ENCODE assay signal across 8 cellular contexts in the genomic region with DNA sequence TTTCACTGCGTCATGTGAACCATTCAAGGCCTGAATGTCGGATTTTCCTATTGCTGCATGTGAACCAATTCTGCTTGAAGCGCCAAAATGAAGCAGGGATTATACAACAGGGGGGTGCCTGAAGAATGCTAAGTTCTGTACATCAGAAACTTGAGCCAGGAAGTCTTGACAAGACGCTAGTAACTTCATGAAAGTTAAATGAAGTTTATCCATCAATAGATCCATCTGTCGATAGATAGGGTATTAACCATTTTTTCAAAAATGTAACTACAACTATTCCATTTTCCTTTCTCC. TPM values are rescaled to one million over a fixed set of nuclear protein-coding genes. Genes with fewer than 3 reads are reported as not detected.
DNase-seq lines count a peak whose midpoint lies in the region; ATAC-seq, FAIRE-seq and TF ChIP-seq lines count a peak whose summit lies in the region.

No MANE protein-coding gene starts in this region.

- no peak for TF ChIP-seq EP300 in K562 (IDR thresholded peaks at IDR 0.05; ENCODE audit: low read length)

- H2AFZ ChIP-seq in K562 (ENCODE audit: low read depth, low read length): peak overlapping the region; percentile 88

- H3K36me3 ChIP-seq in K562 (ENCODE audit: control insufficient read depth, insufficient read depth, low read length) (peaks cover 22% of the 10 kb centered on the region), right lobe of liver (peaks cover 0 to 15% (median 2%) of the 10 kb centered on the region in 4 donors)

- no peaks in the 10 kb centered on the region for H3K9me3 ChIP-seq in K562 (replicated peaks; ENCODE audit: control insufficient read depth, insufficient read depth, low read depth, low read length)
- no peaks in the 10 kb centered on the region for H3K9me3 ChIP-seq in right lobe of liver

- no peak for FAIRE-seq in K562 (lab: Jason Lieb, UNC)

- H3K4me1 Mint-ChIP-seq in activated T-cell treated with anti-CD3 and anti-CD28 coated beads, Interleukin-2, amount 50 U/mL, for 72 hours (ENCODE audit: low read depth): peaks cover 24% of the 10 kb centered on the region
- H3K4me1 Mint-ChIP-seq in type B pancreatic cell (ENCODE audit: unreplicated experiment): peaks cover 14% of the 10 kb centered on the region

- H3K4me3 Mint-ChIP-seq in activated T-cell treated with anti-CD3 and anti-CD28 coated beads, Interleukin-2, amount 50 U/mL, for 72 hours: peak overlapping the region; percentile 89 to 93
- H3K4me3 Mint-ChIP-seq in type B pancreatic cell: peak overlapping the region; percentile 88

- DNase-seq in activated T-cell treated with anti-CD3 and anti-CD28 coated beads, Interleukin-2, amount 50 U/mL, for 72 hours: no peak
- no peak for DNase-seq in activated T-cell treated with anti-CD3 and anti-CD28 coated beads for 4 hours
- no peak for DNase-seq in K562 (ENCODE audit: extremely low read depth in 1 of 4, low spot score in 3 of 4)
- no peak for DNase-seq in right lobe of liver
- DNase-seq in type B pancreatic cell (ENCODE audit: extremely low spot score, unreplicated experiment): no peak
- DNase-seq in GM10248 (ENCODE audit: extremely low spot score): no peak

- POLR2A ChIA-PET in K562 (lab: Yijun Ruan, JAX) (no interaction called here), GM10248 (lab: Yijun Ruan, JAX) (no interaction called here)

- TF ChIP-seq POLR2A in K562 (conservative IDR thresholded peaks at IDR 0.05) (no peak), right lobe of liver (IDR thresholded peaks at IDR 0.05) (no peak)

- H3K4me1 ChIP-seq in K562 (replicated peaks in 1 of 2; ENCODE audit: control insufficient read depth in 2 of 2, insufficient read depth in 2 of 2, low read length in 2 of 2): peaks cover 5 to 7% of the 10 kb centered on the region in 2 experiments; a peak in 3 of 5 replicates
- peaks cover 0 to 23% (median 0%) of the 10 kb centered on the region in 4 donors for H3K4me1 ChIP-seq in right lobe of liver

- H3K4me2 ChIP-seq in K562 (ENCODE audit: insufficient read depth, low read length): peak overlapping the region; percentile 89

- H3K27me3 Mint-ChIP-seq in activated T-cell treated with anti-CD3 and anti-CD28 coated beads, Interleukin-2, amount 50 U/mL, for 72 hours (ENCODE audit: low read depth): no peaks in the 10 kb centered on the region
- no peaks in the 10 kb centered on the region for H3K27me3 Mint-ChIP-seq in type B pancreatic cell

- peaks cover 10% of the 10 kb centered on the region; the same call in 1 of the 2 replicates for H4K20me1 ChIP-seq in K562 (replicated peaks; ENCODE audit: control insufficient read depth, insufficient read depth, low read length)

- TF ChIP-seq RAD21 in K562 (CRISPR knock-in tag; conservative IDR thresholded peaks at IDR 0.05 in 1 of 2, IDR thresholded peaks at IDR 0.05 in 1 of 2): no peak

- no peaks in the 10 kb centered on the region for H3K9me1 ChIP-seq in K562 (ENCODE audit: control insufficient read depth, insufficient read depth, low read length)

- H3K4me3 ChIP-seq in K562 (peak overlapping the region; percentile 89), right lobe of liver (peak overlapping the region; percentile 72 to 88 (median 83))

- H3K79me2 ChIP-seq in K562 (ENCODE audit: control insufficient read depth, insufficient read depth, low read length): peaks cover 48% of the 10 kb centered on the region

- intact Hi-C loops in K562 (cut with micrococcal nuclease) (loop anchor here (2.0 to 10.0 kb wide), 2 partner anchors 28 to 328 kb away; a partner anchor contains a TSS), right lobe of liver (cut with DNase I) (no loop called here)

- TF ChIP-seq CTCF in K562 (IDR thresholded peaks at IDR 0.05 in 2 of 3, conservative IDR thresholded peaks at IDR 0.05 in 1 of 3; ENCODE audit: insufficient read depth in 2 of 3, low read depth in 1 of 3, low read length in 3 of 3): no peak
- TF ChIP-seq CTCF in right lobe of liver (IDR thresholded peaks at IDR 0.05): no peak
- no peak for TF ChIP-seq CTCF in type B pancreatic cell (conservative IDR thresholded peaks at IDR 0.05)
- TF ChIP-seq CTCF in GM10248 (IDR thresholded peaks at IDR 0.05; ENCODE audit: control extremely low read depth, extremely low read depth, low read depth, missing control alignments): no peak

- H3K9ac ChIP-seq in K562 (ENCODE audit: insufficient read depth in 1 of 2, low read depth in 2 of 2, low read length in 2 of 2): peak overlapping the region; percentile 90 to 97

- peaks cover 5 to 7% of the 10 kb centered on the region in 2 donors for H3K36me3 Mint-ChIP-seq in activated T-cell treated with anti-CD3 and anti-CD28 coated beads, Interleukin-2, amount 50 U/mL, for 72 hours (ENCODE audit: insufficient read depth in 2 of 2)
- H3K36me3 Mint-ChIP-seq in type B pancreatic cell: peaks cover under 1% of the 10 kb centered on the region

- H3K27ac ChIP-seq in K562 (ENCODE audit: extremely low read depth, low read depth, low read length): peak overlapping the region; percentile 91
- H3K27ac ChIP-seq in right lobe of liver: peak overlapping the region; percentile 76 to 77 (median 77)

- no peaks in the 10 kb centered on the region for H3K27me3 ChIP-seq in K562 (ENCODE audit: control insufficient read depth in 2 of 2, insufficient read depth in 2 of 2, low read length in 2 of 2)
- H3K27me3 ChIP-seq in right lobe of liver: no peaks in the 10 kb centered on the region

- no peak for ATAC-seq in activated T-cell treated with anti-CD3 and anti-CD28 coated beads, Interleukin-2, amount 50 U/mL, for 72 hours (replicated peaks in 1 of 2)
- ATAC-seq in K562: no peak
- ATAC-seq in right lobe of liver: peak in 3 of 4 donors; percentile 2 to 13 (median 10)
- no peak for ATAC-seq in GM19351 (IDR thresholded peaks at IDR 0.05; ENCODE audit: unreplicated experiment)
- ATAC-seq in GM21825 (IDR thresholded peaks at IDR 0.05; ENCODE audit: unreplicated experiment): no peak

- no TSS peak for BruUV-seq in K562 (replicated peaks; lab: Mats Ljungman, UMichigan)

- CTCF ChIA-PET in K562 (lab: Yijun Ruan, JAX; ENCODE audit: low intra/inter-chr PET ratio): no interaction called here
- CTCF ChIA-PET in GM10248 (lab: Yijun Ruan, JAX): no interaction called here

- 71% methylated on average over 5 of the region's 5 CpGs for WGBS in K562 (ENCODE audit: insufficient coverage, low coverage, missing lambda C conversion rate)
- 65% methylated on average over 5 of the region's 5 CpGs for WGBS in right lobe of liver (ENCODE audit: insufficient coverage, low coverage, low lambda C conversion rate, missing lambda C conversion rate)

- peak overlapping the region; percentile 93 for H3K27ac Mint-ChIP-seq in activated T-cell treated with anti-CD3 and anti-CD28 coated beads, Interleukin-2, amount 50 U/mL, for 72 hours
- H3K27ac Mint-ChIP-seq in type B pancreatic cell: peak overlapping the region; percentile 99

- in situ Hi-C loops in K562 (cut with MboI): no loop called here

- no peaks in the 10 kb centered on the region for H3K9me3 Mint-ChIP-seq in activated T-cell treated with anti-CD3 and anti-CD28 coated beads, Interleukin-2, amount 50 U/mL, for 72 hours
- no peaks in the 10 kb centered on the region for H3K9me3 Mint-ChIP-seq in type B pancreatic cell

TF ChIP-seq in K562, 482 proteins besides CTCF, POLR2A, EP300 and RAD21 (continues in another document):
- 0 out of 2 replicates have a peak, but pooled peaks have one; percentile 3 for TF ChIP-seq GABPA (tag; conservative IDR thresholded peaks at IDR 0.05; ENCODE audit: low read depth)
- no peak for TF ChIP-seq FIP1L1 (IDR thresholded peaks at IDR 0.05; ENCODE audit: low read depth, low read length, poor library complexity, severe bottlenecking)
- TF ChIP-seq, protein P1, sequence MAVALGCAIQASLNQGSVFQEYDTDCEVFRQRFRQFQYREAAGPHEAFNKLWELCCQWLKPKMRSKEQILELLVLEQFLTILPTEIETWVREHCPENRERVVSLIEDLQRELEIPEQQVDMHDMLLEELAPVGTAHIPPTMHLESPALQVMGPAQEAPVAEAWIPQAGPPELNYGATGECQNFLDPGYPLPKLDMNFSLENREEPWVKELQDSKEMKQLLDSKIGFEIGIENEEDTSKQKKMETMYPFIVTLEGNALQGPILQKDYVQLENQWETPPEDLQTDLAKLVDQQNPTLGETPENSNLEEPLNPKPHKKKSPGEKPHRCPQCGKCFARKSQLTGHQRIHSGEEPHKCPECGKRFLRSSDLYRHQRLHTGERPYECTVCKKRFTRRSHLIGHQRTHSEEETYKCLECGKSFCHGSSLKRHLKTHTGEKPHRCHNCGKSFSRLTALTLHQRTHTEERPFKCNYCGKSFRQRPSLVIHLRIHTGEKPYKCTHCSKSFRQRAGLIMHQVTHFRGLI (CRISPR knock-in tag; IDR thresholded peaks at IDR 0.05): no peak
- TF ChIP-seq, protein P2, sequence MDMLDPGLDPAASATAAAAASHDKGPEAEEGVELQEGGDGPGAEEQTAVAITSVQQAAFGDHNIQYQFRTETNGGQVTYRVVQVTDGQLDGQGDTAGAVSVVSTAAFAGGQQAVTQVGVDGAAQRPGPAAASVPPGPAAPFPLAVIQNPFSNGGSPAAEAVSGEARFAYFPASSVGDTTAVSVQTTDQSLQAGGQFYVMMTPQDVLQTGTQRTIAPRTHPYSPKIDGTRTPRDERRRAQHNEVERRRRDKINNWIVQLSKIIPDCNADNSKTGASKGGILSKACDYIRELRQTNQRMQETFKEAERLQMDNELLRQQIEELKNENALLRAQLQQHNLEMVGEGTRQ (CRISPR knock-in tag; IDR thresholded peaks at IDR 0.05): no peak
- TF ChIP-seq NFRKB (IDR thresholded peaks at IDR 0.05; ENCODE audit: low read depth): 0 out of 2 replicates have a peak, but pooled peaks have one; percentile 9

RNA-seq across cellular contexts. Expression of a gene that starts 0.6 kb away (rescaled TPM):
- total RNA-seq in activated T-cell treated with anti-CD3 and anti-CD28 coated beads, Interleukin-2, amount 50 U/mL, for 72 hours: 10 to 100 TPM; 19.8 to 20.8 TPM
- total RNA-seq in K562 (2011; cell fraction: chromatin; rRNA removed; ENCODE audit: low replicate concordance): 32.4 and 67.7 TPM in 2 replicates
- 23.3 and 24.5 TPM in 2 replicates for total RNA-seq in K562 (2011; cell fraction: nucleolus; rRNA removed)
- 37.0 and 77.9 TPM in 2 replicates for total RNA-seq in K562 (2011; cell fraction: nucleoplasm; rRNA removed)
- 25.8 and 31.6 TPM in 2 replicates for total RNA-seq in K562 (2014; rRNA removed)
- 16.5 and 17.0 TPM in 2 replicates for total RNA-seq in K562 (2014; rRNA removed; fragmentation: Illumina TruSeq; extraction: Trizol)
- total RNA-seq in K562 (2015; rRNA removed; fragmentation: Illumina TruSeq; extraction: Trizol): 17.0 and 19.6 TPM in 2 replicates
- 39.2 and 40.6 TPM in 2 replicates for total RNA-seq in K562 (2021)
- polyA plus RNA-seq in K562 (2011; rRNA removed): 15.0 and 15.7 TPM in 2 replicates
- 6.1 and 8.6 TPM in 2 replicates for polyA plus RNA-seq in K562 (2011; cell fraction: cytosol; rRNA removed)
- 13.6 and 14.4 TPM in 2 replicates for polyA plus RNA-seq in K562 (2011; cell fraction: nucleus; rRNA removed)
- polyA plus RNA-seq in K562 (2012): 13.4 and 17.8 TPM in 2 replicates
- 20.8 and 22.0 TPM in 2 replicates for polyA plus RNA-seq in K562 (2014; fragmentation: Illumina TruSeq; extraction: Trizol)
- polyA plus RNA-seq in K562 (2014; fragmentation: Nextera tagmentation; extraction: Ambion mirVana): 1 to 10 TPM; 2.4 to 2.7 TPM
- polyA plus RNA-seq in K562 (2014; rRNA removed): 21.6 TPM in 2 replicates
- polyA minus RNA-seq in K562 (2011; rRNA and poly(A)+ RNA removed): 22.9 and 23.0 TPM in 2 replicates
- polyA minus RNA-seq in K562 (2011; cell fraction: cytosol; rRNA and poly(A)+ RNA removed): 15.8 and 17.5 TPM in 2 replicates
- 51.2 and 60.5 TPM in 2 replicates for polyA minus RNA-seq in K562 (2011; cell fraction: nucleus; rRNA and poly(A)+ RNA removed)
- total RNA-seq in right lobe of liver: 1 to 10 TPM; 5.3 to 8.5 (median 8.1) TPM
- 20.0 and 23.3 TPM in 2 replicates for total RNA-seq in type B pancreatic cell (ENCODE audit: low replicate concordance)

Comparison
In these comparisons a context has a peak if more than half of its experiments do, and no peak if none do; other contexts are left out.
1. ATAC-seq: peak in right lobe of liver (3 of 4); none in activated T-cell treated with anti-CD3 and anti-CD28 coated beads, Interleukin-2, amount 50 U/mL, for 72 hours (0 of 2), K562 (single experiment), GM19351 (single experiment) and GM21825 (single experiment).